ENCODE assay signal across 19 cellular contexts in genomic region chr11:12291313-12291712, GRCh38.
A peak's percentile ranks its signal among the peaks of the same experiment; 100 is the strongest.
DNase-seq lines count a peak whose midpoint lies in the region; ATAC-seq, FAIRE-seq and TF ChIP-seq lines count a peak whose summit lies in the region.
"Had no signal": no experiment of that assay in that cellular context is flagged by ENCODE, and none has a peak within 500 bp of the region (broad histone marks: within the 10 kb centered on the region; RNA-seq: fewer than 3 reads in every experiment).

No MANE protein-coding gene starts in this region.

- H3K9ac ChIP-seq in kidney (ENCODE audit: low read length in 2 of 2) = no peak overlapping the region

- TF ChIP-seq CTCF in GM13977 (IDR thresholded peaks at IDR 0.05; ENCODE audit: extremely low read depth, insufficient read depth, missing control alignments) = no peak
- TF ChIP-seq CTCF in kidney (IDR thresholded peaks at IDR 0.05; ENCODE audit: borderline replicate concordance, extremely low read depth, insufficient read depth) = no peak

- no peaks in the 10 kb centered on the region for H3K4me1 ChIP-seq in kidney (ENCODE audit: control insufficient read depth in 1 of 2, insufficient read depth in 1 of 2, low read depth in 1 of 2, low read length in 2 of 2)

- H3K27ac ChIP-seq in kidney (ENCODE audit: low read depth in 2 of 2, low read length in 2 of 2) = no peak overlapping the region

- DNase-seq in activated CD8-positive, alpha-beta memory T cell treated with anti-CD3 and anti-CD28 coated beads, Interleukin-2, amount 50 U/mL, for 48 hours = peak; percentile 22
- DNase-seq in activated CD8-positive, alpha-beta memory T cell treated with anti-CD3 and anti-CD28 coated beads, Interleukin-2, amount 50 U/mL, for 4 hours = no peak
- DNase-seq in DMS79 (lab: John Stamatoyannopoulos, UW) (peak; percentile 29), GM13977 (ENCODE audit: low spot score) (peak; percentile 2), kidney (peak; percentile 8), Right ventricle myocardium inferior (ENCODE audit: missing footprints) (no peak)
- DNase-seq in central memory CD4-positive, alpha-beta T cell = no peak
- DNase-seq: ACHN; CD4-positive, alpha-beta memory T cell; GF-D8; H7; NCI-H1436; NCI-H2171; NCI-H446 treated with DMSO at 0.1 percent for 48 hours; NCI-H774; Right ventricle myocardium superior had no signal

- no peak for FAIRE-seq in kidney (lab: Jason Lieb, UNC)
- FAIRE-seq: D721Med had no signal

- no peak overlapping the region for H3K4me3 ChIP-seq in kidney (ENCODE audit: low read length in 2 of 2)

- no peaks in the 10 kb centered on the region for H3K9me3 ChIP-seq in kidney (ENCODE audit: control insufficient read depth in 1 of 2, low read length in 2 of 2)

- intact Hi-C loops in kidney (cut with DNase I) (no loop called here), Right ventricle myocardium inferior (cut with DNase I) (no loop called here)

- ATAC-seq in GM19035 (IDR thresholded peaks at IDR 0.05; ENCODE audit: unreplicated experiment) = no peak
- ATAC-seq in Right ventricle myocardium inferior = no peak
- ATAC-seq: Panc1 had no signal

- in situ Hi-C loops in GM13977 (cut with MboI; ENCODE audit: low pct_unique_long_range_greater_than_20kb, low sequenced_read_pairs, unreplicated experiment) = no loop called here

- no peaks in the 10 kb centered on the region for H3K36me3 ChIP-seq in kidney (ENCODE audit: control insufficient read depth in 1 of 2, insufficient read depth in 2 of 2, low read length in 2 of 2)

Comparison
In these comparisons a context has a peak if more than half of its experiments do, and no peak if none do; other contexts are left out.
1. DNase-seq: peak in activated CD8-positive, alpha-beta memory T cell treated with anti-CD3 and anti-CD28 coated beads, Interleukin-2, amount 50 U/mL, for 48 hours (single experiment), DMS79 (single experiment), GM13977 (single experiment) and kidney (single experiment); none in activated CD8-positive, alpha-beta memory T cell treated with anti-CD3 and anti-CD28 coated beads, Interleukin-2, amount 50 U/mL, for 4 hours (single experiment), central memory CD4-positive, alpha-beta T cell (single experiment) and Right ventricle myocardium inferior (single experiment).